Comparison of ENCODE assay signal across 1 cellular context in genomic region chr2:176502619-176503018, GRCh38.
TF ChIP-seq lines count a peak whose summit lies in the region.

No MANE protein-coding gene starts in this region.

TF ChIP-seq in HepG2, 621 proteins besides CTCF, POLR2A, EP300 and RAD21 (continued from another document):
- TF ChIP-seq TSC22D2 (CRISPR knock-in tag; IDR thresholded peaks at IDR 0.05; ENCODE audit: borderline replicate concordance) (no peak), MEIS2 (CRISPR knock-in tag; IDR thresholded peaks at IDR 0.05) (no peak), NCOA1 (CRISPR knock-in tag; IDR thresholded peaks at IDR 0.05) (no peak), POLR2G (IDR thresholded peaks at IDR 0.05; ENCODE audit: low read depth, low read length) (no peak), XRCC5 (optimal IDR thresholded peaks at IDR 0.05; ENCODE audit: low read length) (no peak), CCDC6 (CRISPR knock-in tag; IDR thresholded peaks at IDR 0.05) (no peak), STAG1 (CRISPR knock-in tag; IDR thresholded peaks at IDR 0.05) (no peak), BRF2 (CRISPR knock-in tag; IDR thresholded peaks at IDR 0.05) (no peak), HOXA9 (CRISPR knock-in tag; IDR thresholded peaks at IDR 0.05; ENCODE audit: borderline replicate concordance) (no peak), BRCA1 (CRISPR knock-in tag; IDR thresholded peaks at IDR 0.05) (no peak), FUBP1 (CRISPR knock-in tag; IDR thresholded peaks at IDR 0.05; ENCODE audit: borderline replicate concordance) (no peak), MYNN (CRISPR knock-in tag; IDR thresholded peaks at IDR 0.05; ENCODE audit: low read depth) (no peak), RORA (CRISPR knock-in tag; IDR thresholded peaks at IDR 0.05) (no peak), NCOR1 (IDR thresholded peaks at IDR 0.05; ENCODE audit: borderline replicate concordance, low read length) (no peak), NR0B2 (CRISPR knock-in tag; IDR thresholded peaks at IDR 0.05) (no peak), ZNF337 (CRISPR knock-in tag; IDR thresholded peaks at IDR 0.05; ENCODE audit: borderline replicate concordance, low read depth) (no peak), CEBPZ (IDR thresholded peaks at IDR 0.05; ENCODE audit: low read length) (no peak), ELF3 (CRISPR knock-in tag; IDR thresholded peaks at IDR 0.05) (0 out of 2 replicates have a peak, but pooled peaks have one; percentile 28), ZNF543 (CRISPR knock-in tag; IDR thresholded peaks at IDR 0.05) (no peak), KMT2B (CRISPR knock-in tag; IDR thresholded peaks at IDR 0.05) (no peak), CBX5 (CRISPR knock-in tag; IDR thresholded peaks at IDR 0.05; ENCODE audit: borderline replicate concordance) (no peak)
